ENCODE assay signal across 25 cellular contexts in the genomic region with DNA sequence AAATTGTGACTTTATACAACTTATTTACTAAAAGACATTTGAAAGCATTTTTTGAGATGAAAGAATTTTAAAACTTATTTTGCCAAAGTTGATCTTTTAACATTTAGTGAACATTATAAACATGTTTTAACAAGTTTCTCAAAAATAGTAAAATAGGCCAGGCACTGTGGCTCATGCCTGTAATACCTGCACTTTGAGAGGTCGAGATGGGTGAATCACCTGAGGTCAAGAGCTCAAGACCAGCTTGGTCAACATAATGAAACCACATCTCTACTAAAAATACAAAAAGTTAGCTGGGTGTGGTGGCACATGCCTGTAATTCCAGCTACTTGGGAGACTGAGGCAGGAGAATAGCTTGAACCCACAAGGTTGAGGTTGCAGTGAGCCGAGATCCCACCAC.
"Had no signal": no experiment of that assay in that cellular context is flagged by ENCODE, and none has a peak within 500 bp of the region (broad histone marks: within the 10 kb centered on the region; RNA-seq: fewer than 3 reads in every experiment).

No MANE protein-coding gene starts in this region.

- H3K27ac ChIP-seq: RWPE1, SJCRH30 had no signal

- H3K4me1 ChIP-seq: SJCRH30 had no signal

- H3K4me3 ChIP-seq: SJCRH30 had no signal

- ATAC-seq: HepG2, Panc1, PC-3, Right ventricle myocardium inferior, SK-N-SH treated with all-trans-retinoic acid at 6 μM for 48 hours had no signal

- H3K9me3 ChIP-seq: SJCRH30 had no signal

- DNase-seq: IMR-90; Karpas-422; KG1; MM.1S; NCI-H1092 treated with DMSO at 0.1 percent for 48 hours; NCI-H1436; NCI-H187; NCI-H2029; NCI-H2081 treated with DMSO at 0.1 percent for 48 hours; NCI-H2171; NCI-H226; NCI-H446; NCI-H510A; NCI-H524 treated with DMSO at 0.1 percent for 48 hours; NCI-H69; NCI-H774; NK-92 treated with Interleukin-12 subunit alpha and Interleukin-12 subunit beta, amount 100 ng/mL, for 24 hours; PC-3; SHP77 treated with DMSO at 0.1 percent for 48 hours; SJCRH30 had no signal

- H3K27me3 ChIP-seq: SJCRH30 had no signal

- FAIRE-seq: HepG2 had no signal

- H3K36me3 ChIP-seq: SJCRH30 had no signal
